ENCODE assay signal across 12 cellular contexts in genomic region chr3:30660656-30661055, GRCh38. TPM values are rescaled to one million over a fixed set of nuclear protein-coding genes. Genes with fewer than 3 reads are reported as not detected.
DNase-seq lines count a peak whose midpoint lies in the region; ATAC-seq, FAIRE-seq and TF ChIP-seq lines count a peak whose summit lies in the region.
"Had no signal": no experiment of that assay in that cellular context is flagged by ENCODE, and none has a peak within 500 bp of the region (broad histone marks: within the 10 kb centered on the region; RNA-seq: fewer than 3 reads in every experiment).

No MANE protein-coding gene starts in this region.

- 97% methylated on average over 3 of the region's 3 CpGs for WGBS in HepG2 (ENCODE audit: low lambda C conversion rate)
- 88% methylated on average over 3 of the region's 3 CpGs for WGBS in right lobe of liver (ENCODE audit: insufficient coverage, low coverage, low lambda C conversion rate, missing lambda C conversion rate)
- 89 to 96% methylated on average over 3 of the region's 3 CpGs for WGBS in lung, 2 donors

- H4K20me1 ChIP-seq in HepG2 (ENCODE audit: insufficient read depth, low read length): peaks cover 78% of the 10 kb centered on the region

- H3K9ac ChIP-seq in HepG2 (ENCODE audit: insufficient read depth, low read depth, low read length): no peak overlapping the region

- ATAC-seq in HepG2 (no peak), right lobe of liver (no peak), lung (ENCODE audit: insufficient read depth, low FRiP score) (no peak)

- H3K4me1 Mint-ChIP-seq in activated CD4-positive, alpha-beta memory T cell treated with anti-CD3 and anti-CD28 coated beads for 36 hours (ENCODE audit: low read depth): peaks cover 96% of the 10 kb centered on the region

- H3K4me3 Mint-ChIP-seq in activated CD4-positive, alpha-beta memory T cell treated with anti-CD3 and anti-CD28 coated beads for 36 hours: peak overlapping the region; percentile 36

- no peaks in the 10 kb centered on the region for H3K9me3 Mint-ChIP-seq in activated CD4-positive, alpha-beta memory T cell treated with anti-CD3 and anti-CD28 coated beads for 36 hours

- H3K27me3 Mint-ChIP-seq in activated CD4-positive, alpha-beta memory T cell treated with anti-CD3 and anti-CD28 coated beads for 36 hours: no peaks in the 10 kb centered on the region

- H3K27ac ChIP-seq in HepG2 (ENCODE audit: extremely low read length, insufficient read depth, low read length) (no peak overlapping the region), right lobe of liver (no peak overlapping the region), lung (ENCODE audit: low read depth in 1 of 2, low read length in 1 of 2) (peak overlapping the region; percentile 1 to 39)

- POLR2A ChIA-PET in HepG2 (lab: Yijun Ruan, JAX): no interaction called here
- POLR2A ChIA-PET in activated CD4-positive, alpha-beta memory T cell treated with anti-CD3 and anti-CD28 coated beads for 36 hours (lab: Charles Lee): interaction anchor here (1.0 to 8.2 kb wide), 2 partner anchors 22 to 50 kb away, joined by 3 to 200 read pairs; no protein-coding TSS in a partner anchor

- H3K4me3 ChIP-seq in HepG2 (replicated peaks in 1 of 3; ENCODE audit: insufficient read depth in 1 of 3, low read depth in 2 of 3, low read length in 3 of 3): no peak overlapping the region
- no peak overlapping the region for H3K4me3 ChIP-seq in right lobe of liver
- H3K4me3 ChIP-seq in lung: no peak overlapping the region

- H3K36me3 ChIP-seq in HepG2 (replicated peaks in 1 of 2; ENCODE audit: control insufficient read depth in 1 of 2, insufficient read depth in 2 of 2, low read length in 2 of 2) (peaks cover 38 to 96% of the 10 kb centered on the region in 2 experiments), right lobe of liver (peaks cover 0 to 28% (median 10%) of the 10 kb centered on the region in 4 donors), lung (ENCODE audit: control insufficient read depth in 2 of 2, insufficient read depth in 2 of 2, low read length in 2 of 2) (peaks cover 13 to 17% of the 10 kb centered on the region in 2 donors)

- no peak for FAIRE-seq in HepG2 (lab: Jason Lieb, UNC)
- FAIRE-seq: frontal cortex had no signal

- no TSS peak for BruUV-seq in HepG2 (replicated peaks; lab: Mats Ljungman, UMichigan)

- TF ChIP-seq RAD21 in HepG2 (CRISPR knock-in tag; IDR thresholded peaks at IDR 0.05): no peak

- intact Hi-C loops in HepG2 (cut with micrococcal nuclease; ENCODE audit: unreplicated experiment) (no loop called here), right lobe of liver (cut with DNase I) (no loop called here), head of caudate nucleus (cut with DNase I) (no loop called here)
- intact Hi-C loops in activated CD4-positive, alpha-beta memory T cell treated with anti-CD3 and anti-CD28 coated beads for 36 hours (cut with micrococcal nuclease): no loop called here

- CTCF ChIA-PET in HepG2 (lab: Yijun Ruan, JAX; ENCODE audit: low intra/inter-chr PET ratio, low total read pairs): no interaction called here
- CTCF ChIA-PET in activated CD4-positive, alpha-beta memory T cell treated with anti-CD3 and anti-CD28 coated beads for 36 hours (lab: Charles Lee): interaction anchor here (1.7 kb wide), 1 partner anchor 10 kb away, joined by 3 read pairs; no protein-coding TSS in a partner anchor

- H3K9me3 ChIP-seq in HepG2 (ENCODE audit: low read length) (no peaks in the 10 kb centered on the region), right lobe of liver (no peaks in the 10 kb centered on the region), lung (ENCODE audit: control insufficient read depth in 2 of 2, insufficient read depth in 1 of 2, low read length in 1 of 2) (no peaks in the 10 kb centered on the region)

- H3K27ac Mint-ChIP-seq in activated CD4-positive, alpha-beta memory T cell treated with anti-CD3 and anti-CD28 coated beads for 36 hours: peak overlapping the region; percentile 85

- TF ChIP-seq POLR2A in HepG2 (IDR thresholded peaks at IDR 0.05; ENCODE audit: insufficient read depth in 1 of 2, low read depth in 2 of 2, low read length in 2 of 2) (no peak; a peak in 1 of 4 replicates), right lobe of liver (IDR thresholded peaks at IDR 0.05) (no peak)

- peaks cover 58% of the 10 kb centered on the region for H3K36me3 Mint-ChIP-seq in activated CD4-positive, alpha-beta memory T cell treated with anti-CD3 and anti-CD28 coated beads for 36 hours

- H2AFZ ChIP-seq in HepG2 (ENCODE audit: low read length): no peak overlapping the region

- H3K27me3 ChIP-seq in HepG2 (ENCODE audit: control insufficient read depth in 1 of 2, insufficient read depth in 2 of 2, low read length in 2 of 2) (no peaks in the 10 kb centered on the region), right lobe of liver (no peaks in the 10 kb centered on the region), lung (ENCODE audit: control insufficient read depth, insufficient read depth) (no peaks in the 10 kb centered on the region)

- H3K79me2 ChIP-seq in HepG2 (ENCODE audit: insufficient read depth, low read length): peaks cover 89% of the 10 kb centered on the region

- H3K4me1 ChIP-seq in HepG2 (ENCODE audit: insufficient read depth, low read length): peaks cover 59% of the 10 kb centered on the region
- peaks cover 0 to 22% (median 11%) of the 10 kb centered on the region in 4 donors for H3K4me1 ChIP-seq in right lobe of liver
- H3K4me1 ChIP-seq in lung (ENCODE audit: control insufficient read depth in 2 of 2, insufficient read depth in 2 of 2, low read length in 2 of 2): peaks cover 18 to 63% of the 10 kb centered on the region in 2 donors

- in situ Hi-C loops in HepG2 (cut with HindIII; ENCODE audit: extremely low pct_ligation_motif_present, low pct_unique_long_range_greater_than_20kb): no loop called here

- no peak overlapping the region for H3K4me2 ChIP-seq in HepG2 (ENCODE audit: low read depth, low read length)

- DNase-seq in HepG2 (ENCODE audit: low spot score) (no peak), right lobe of liver (no peak), lung (ENCODE audit: low spot score) (no peak), inferior parietal cortex (ENCODE audit: extremely low spot score) (no peak), NCI-H69 (lab: John Stamatoyannopoulos, UW) (no peak), head of caudate nucleus (no peak), EL (no peak)
- no peak for DNase-seq in activated CD4-positive, alpha-beta memory T cell treated with anti-CD3 and anti-CD28 coated beads for 36 hours
- DNase-seq: activated gamma-delta T cell treated with Interleukin-2 at 50 U/mL for 16 hours; dermis blood vessel endothelial cell; stimulated activated CD8-positive, alpha-beta memory T cell treated with anti-CD3 and anti-CD28 coated beads, Interleukin-4, amount 100 ng/mL, for 48 hours had no signal

- no peak for TF ChIP-seq CTCF in HepG2 (CRISPR knock-in tag; IDR thresholded peaks at IDR 0.05)
- TF ChIP-seq CTCF in right lobe of liver (IDR thresholded peaks at IDR 0.05): no peak
- no peak for TF ChIP-seq CTCF in lung (IDR thresholded peaks at IDR 0.05; ENCODE audit: control extremely low read depth, extremely low read depth)

- TF ChIP-seq EP300 in HepG2 (IDR thresholded peaks at IDR 0.05; ENCODE audit: low read depth in 2 of 2, low read length in 2 of 2) (no peak), HepG2 (CRISPR knock-in tag; IDR thresholded peaks at IDR 0.05; ENCODE audit: borderline replicate concordance) (no peak)

TF ChIP-seq in HepG2, 621 proteins besides CTCF, POLR2A, EP300 and RAD21:
- TF ChIP-seq RBM22 (optimal IDR thresholded peaks at IDR 0.05; ENCODE audit: low read length) (peak; percentile 94), SSRP1 (CRISPR knock-in tag; IDR thresholded peaks at IDR 0.05) (peak; percentile 47; the same call in 1 of the 2 replicates), HNRNPLL (IDR thresholded peaks at IDR 0.05; ENCODE audit: low read depth, low read length, poor library complexity, severe bottlenecking) (no peak)

RNA-seq across cellular contexts. Expression of gene TGFBR2, which starts 54.3 kb away (rescaled TPM):
- 68.1 and 82.2 TPM in 2 replicates for total RNA-seq in HepG2 (2016; rRNA removed; fragmentation: Illumina TruSeq; extraction: Trizol)
- total RNA-seq in HepG2 (2016; cell fraction: cytosol; rRNA removed; fragmentation: Illumina TruSeq; extraction: Trizol; ENCODE audit: low read depth): 25.9 and 27.4 TPM in 2 replicates
- total RNA-seq in HepG2 (2016; cell fraction: insoluble cytoplasmic fraction; rRNA removed; fragmentation: Illumina TruSeq; extraction: Trizol): 66.0 and 82.3 TPM in 2 replicates
- total RNA-seq in HepG2 (2016; cell fraction: membrane; rRNA removed; fragmentation: Illumina TruSeq; extraction: Trizol): 67.6 and 68.8 TPM in 2 replicates
- total RNA-seq in HepG2 (2016; cell fraction: nucleus; rRNA removed; fragmentation: Illumina TruSeq; extraction: Trizol): 134 and 135 TPM in 2 replicates
- 187 and 204 TPM in 2 replicates for polyA plus RNA-seq in HepG2 (2011; rRNA removed)
- 141 and 194 TPM in 2 replicates for polyA plus RNA-seq in HepG2 (2011; cell fraction: cytosol; rRNA removed)
- polyA plus RNA-seq in HepG2 (2011; cell fraction: nucleus; rRNA removed): 105 and 123 TPM in 2 replicates
- polyA plus RNA-seq in HepG2 (2012): 125 and 162 TPM in 2 replicates
- 8.6 and 9.7 TPM in 2 replicates for polyA plus RNA-seq in HepG2 (2016; cell fraction: cytosol; fragmentation: Illumina TruSeq; extraction: Trizol; ENCODE audit: low read depth)
- 68.0 and 70.0 TPM in 2 replicates for polyA plus RNA-seq in HepG2 (2016; cell fraction: insoluble cytoplasmic fraction; fragmentation: Illumina TruSeq; extraction: Trizol; ENCODE audit: low read depth)
- 38.2 and 38.9 TPM in 2 replicates for polyA plus RNA-seq in HepG2 (2016; cell fraction: membrane; fragmentation: Illumina TruSeq; extraction: Trizol; ENCODE audit: low read depth)
- 134 and 138 TPM in 2 replicates for polyA plus RNA-seq in HepG2 (2016; cell fraction: nucleus; fragmentation: Illumina TruSeq; extraction: Trizol; ENCODE audit: insufficient read depth, low read depth)
- 24.1 and 399 TPM in 2 replicates for polyA minus RNA-seq in HepG2 (2011; rRNA and poly(A)+ RNA removed; ENCODE audit: low replicate concordance)
- 188 and 237 TPM in 2 replicates for polyA minus RNA-seq in HepG2 (2011; cell fraction: cytosol; rRNA and poly(A)+ RNA removed)
- polyA minus RNA-seq in HepG2 (2011; cell fraction: nucleus; rRNA and poly(A)+ RNA removed): 353 and 432 TPM in 2 replicates
- total RNA-seq in right lobe of liver: 10 to 100 TPM; 24.9 to 52.6 (median 45.5) TPM
- total RNA-seq in activated CD4-positive, alpha-beta memory T cell treated with anti-CD3 and anti-CD28 coated beads for 36 hours: 10 to 100 TPM; 36.8 to 37.0 TPM
- 100 to 1,000 TPM; 198 to 232 TPM for total RNA-seq in lung
- 100 to 1,000 TPM in 1 of 2 donors, 10 to 100 TPM in 1; 31.1 to 129 TPM for polyA plus RNA-seq in lung

Comparison
In these comparisons a context has a peak if more than half of its experiments do, and no peak if none do; other contexts are left out.
1. H3K27ac ChIP-seq: peak in lung (2 of 2); none in HepG2 (single experiment) and right lobe of liver (0 of 3).